In the genomic region with DNA sequence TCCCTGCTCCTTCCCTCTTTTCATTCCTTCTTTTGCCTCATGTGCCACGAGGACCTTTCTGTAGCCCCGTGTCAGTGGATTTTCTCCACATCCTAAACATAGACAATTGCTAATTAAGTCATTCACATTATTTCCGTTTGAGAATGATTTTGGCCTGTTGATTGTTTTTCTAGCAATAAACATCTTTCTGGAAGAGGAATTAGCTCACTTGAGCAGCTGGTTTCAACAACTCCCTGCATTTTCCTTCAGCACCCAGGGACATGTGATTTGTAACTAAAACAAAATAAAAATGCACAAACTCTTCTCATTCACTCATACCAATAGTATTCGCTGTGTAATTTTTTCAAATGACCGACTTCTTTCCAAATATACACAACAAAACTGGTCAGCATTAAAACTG, we compare ENCODE assay signal across 21 cellular contexts.
"Had no signal": no experiment of that assay in that cellular context is flagged by ENCODE, and none has a peak within 500 bp of the region (broad histone marks: within the 10 kb centered on the region; RNA-seq: fewer than 3 reads in every experiment).

No MANE protein-coding gene starts in this region.

- H3K27ac ChIP-seq: parathyroid adenoma, tibial artery, VCaP had no signal

- H3K36me3 Mint-ChIP-seq: activated CD8-positive, alpha-beta memory T cell treated with anti-CD3 and anti-CD28 coated beads, Interleukin-2, amount 10 ng/mL, durations not matched to agents 7 days and 5 days; activated naive CD4-positive, alpha-beta T cell treated with anti-CD3 and anti-CD28 coated beads, Interleukin-2, amount 10 ng/mL, durations not matched to agents 7 days and 5 days; stimulated activated effector memory CD8-positive, alpha-beta T cell treated with anti-CD3 and anti-CD28 coated beads, Interleukin-12 subunit alpha, Interleukin-12 subunit beta, amount 100 ng/mL, for 72 hours had no signal

- H3K4me1 ChIP-seq: parathyroid adenoma had no signal

- H3K79me2 ChIP-seq: parathyroid adenoma had no signal

- ATAC-seq: activated CD4-positive, CD25-positive, alpha-beta regulatory T cell treated with anti-CD3 and anti-CD28 coated beads, Interleukin-2, amount 50 U/mL, for 24 hours; activated CD8-positive, alpha-beta memory T cell treated with anti-CD3 and anti-CD28 coated beads, Interleukin-2, amount 10 ng/mL, durations not matched to agents 7 days and 5 days; sciatic nerve; stimulated activated effector memory CD8-positive, alpha-beta T cell treated with anti-CD3 and anti-CD28 coated beads, Interleukin-12 subunit alpha, Interleukin-12 subunit beta, amount 100 ng/mL, for 72 hours; stimulated activated naive CD8-positive, alpha-beta T cell treated with anti-CD3 and anti-CD28 coated beads, Interleukin-15, amount 100 ng/mL, for 72 hours had no signal

- H3K27me3 Mint-ChIP-seq: activated CD4-positive, alpha-beta T cell treated with anti-CD3 and anti-CD28 coated beads, Interleukin-2, amount 10 ng/mL, durations not matched to agents 24 days and 14 days; activated naive CD4-positive, alpha-beta T cell treated with anti-CD3 and anti-CD28 coated beads, Interleukin-2, amount 10 ng/mL, durations not matched to agents 7 days and 5 days; stimulated activated naive CD8-positive, alpha-beta T cell treated with anti-CD3 and anti-CD28 coated beads, Interleukin-15, amount 100 ng/mL, for 72 hours had no signal

- H3K9me3 ChIP-seq: tibial artery had no signal

- H3K27ac Mint-ChIP-seq: activated CD4-positive, alpha-beta memory T cell treated with anti-CD3 and anti-CD28 coated beads, Interleukin-2, amount 10 ng/mL, durations not matched to agents 7 days and 5 days; activated CD4-positive, alpha-beta T cell treated with anti-CD3 and anti-CD28 coated beads, Interleukin-2, amount 10 ng/mL, durations not matched to agents 24 days and 14 days; activated CD8-positive, alpha-beta memory T cell treated with anti-CD3 and anti-CD28 coated beads, Interleukin-2, amount 10 ng/mL, durations not matched to agents 7 days and 5 days; activated naive CD4-positive, alpha-beta T cell treated with anti-CD3 and anti-CD28 coated beads, Interleukin-2, amount 10 ng/mL, durations not matched to agents 7 days and 5 days; stimulated activated effector memory CD8-positive, alpha-beta T cell treated with anti-CD3 and anti-CD28 coated beads, Interleukin-12 subunit alpha, Interleukin-12 subunit beta, amount 100 ng/mL, for 72 hours; T-helper 2 cell treated with Interferon-gamma antibody and Interleukin-4, amounts not matched to agents 5 μg/mL and 100 μg/mL, for 36 hours had no signal

- H3K36me3 ChIP-seq: tibial artery had no signal

- H3K4me1 Mint-ChIP-seq: activated CD4-positive, alpha-beta memory T cell treated with anti-CD3 and anti-CD28 coated beads, Interleukin-2, amount 10 ng/mL, durations not matched to agents 7 days and 5 days; activated CD4-positive, alpha-beta T cell treated with anti-CD3 and anti-CD28 coated beads, Interleukin-2, amount 10 ng/mL, durations not matched to agents 24 days and 14 days; activated naive CD4-positive, alpha-beta T cell treated with anti-CD3 and anti-CD28 coated beads, Interleukin-2, amount 10 ng/mL, durations not matched to agents 7 days and 5 days; immature natural killer cell; stimulated activated effector memory CD8-positive, alpha-beta T cell treated with anti-CD3 and anti-CD28 coated beads, Interleukin-12 subunit alpha, Interleukin-12 subunit beta, amount 100 ng/mL, for 72 hours; stimulated activated naive CD8-positive, alpha-beta T cell treated with anti-CD3 and anti-CD28 coated beads, Interleukin-15, amount 100 ng/mL, for 72 hours had no signal

- H3K27me3 ChIP-seq: tibial artery had no signal

- H2AFZ ChIP-seq: parathyroid adenoma had no signal

- H3K4me3 ChIP-seq: tibial artery had no signal

- DNase-seq: activated CD4-positive, alpha-beta memory T cell treated with anti-CD3 and anti-CD28 coated beads, Interleukin-2, amount 10 ng/mL, durations not matched to agents 7 days and 5 days; activated CD4-positive, alpha-beta T cell treated with anti-CD3 and anti-CD28 coated beads, Interleukin-2, amount 10 ng/mL, durations not matched to agents 24 days and 14 days; activated CD8-positive, alpha-beta memory T cell treated with anti-CD3 and anti-CD28 coated beads, Interleukin-2, amount 10 ng/mL, durations not matched to agents 7 days and 5 days; activated effector memory CD4-positive, alpha-beta T cell treated with anti-CD3 and anti-CD28 coated beads, Interleukin-2, amount 50 U/mL, for 16 hours; activated naive CD4-positive, alpha-beta T cell treated with anti-CD3 and anti-CD28 coated beads, Interleukin-2, amount 10 ng/mL, durations not matched to agents 7 days and 5 days; activated T-cell treated with anti-CD3 and anti-CD28 coated beads for 4 hours; amygdala; erythroblast; foreskin melanocyte; immature natural killer cell; nucleus accumbens; small intestine; stimulated activated CD4-positive, alpha-beta T cell treated with anti-CD3 and anti-CD28 coated beads, Interleukin-2, amount 100 ng/mL, for 24 hours; stimulated activated naive CD8-positive, alpha-beta T cell treated with anti-CD3 and anti-CD28 coated beads, Interleukin-15, amount 100 ng/mL, for 72 hours; tibial artery had no signal

- H3K4me3 Mint-ChIP-seq: activated CD4-positive, alpha-beta memory T cell treated with anti-CD3 and anti-CD28 coated beads, Interleukin-2, amount 10 ng/mL, durations not matched to agents 7 days and 5 days; activated CD4-positive, alpha-beta T cell treated with anti-CD3 and anti-CD28 coated beads, Interleukin-2, amount 10 ng/mL, durations not matched to agents 24 days and 14 days; activated CD8-positive, alpha-beta memory T cell treated with anti-CD3 and anti-CD28 coated beads, Interleukin-2, amount 10 ng/mL, durations not matched to agents 7 days and 5 days; activated naive CD4-positive, alpha-beta T cell treated with anti-CD3 and anti-CD28 coated beads, Interleukin-2, amount 10 ng/mL, durations not matched to agents 7 days and 5 days; immature natural killer cell; stimulated activated effector memory CD8-positive, alpha-beta T cell treated with anti-CD3 and anti-CD28 coated beads, Interleukin-12 subunit alpha, Interleukin-12 subunit beta, amount 100 ng/mL, for 72 hours; stimulated activated naive CD8-positive, alpha-beta T cell treated with anti-CD3 and anti-CD28 coated beads, Interleukin-15, amount 100 ng/mL, for 72 hours; T-helper 2 cell treated with Interferon-gamma antibody and Interleukin-4, amounts not matched to agents 5 μg/mL and 100 μg/mL, for 36 hours had no signal

- H3K9me3 Mint-ChIP-seq: activated CD4-positive, alpha-beta memory T cell treated with anti-CD3 and anti-CD28 coated beads, Interleukin-2, amount 10 ng/mL, durations not matched to agents 7 days and 5 days; immature natural killer cell; stimulated activated effector memory CD8-positive, alpha-beta T cell treated with anti-CD3 and anti-CD28 coated beads, Interleukin-12 subunit alpha, Interleukin-12 subunit beta, amount 100 ng/mL, for 72 hours; stimulated activated naive CD8-positive, alpha-beta T cell treated with anti-CD3 and anti-CD28 coated beads, Interleukin-15, amount 100 ng/mL, for 72 hours; T-helper 2 cell treated with Interferon-gamma antibody and Interleukin-4, amounts not matched to agents 5 μg/mL and 100 μg/mL, for 36 hours had no signal
